8 cellular contexts compared by ENCODE assay signal in the genomic region with DNA sequence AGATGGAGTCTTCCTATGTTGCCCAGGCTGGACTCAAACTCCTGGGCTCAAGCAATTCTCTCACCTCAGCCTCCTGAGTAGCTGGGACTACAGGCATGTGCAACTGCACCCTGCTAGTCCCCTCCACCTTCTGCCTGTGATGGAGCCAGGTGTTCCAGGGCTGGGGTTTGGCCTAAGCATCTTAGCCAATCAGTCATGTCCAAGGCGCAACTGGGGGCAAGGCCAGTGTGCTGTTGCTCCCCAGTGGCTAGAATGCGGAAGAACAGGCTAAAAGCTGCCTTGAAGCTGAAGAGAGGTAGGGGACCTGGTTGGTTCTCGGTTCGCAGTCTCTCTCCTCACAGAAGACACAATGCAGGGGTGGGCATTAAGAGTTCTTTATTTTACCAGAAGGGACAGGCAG. TPM values are rescaled to one million over a fixed set of nuclear protein-coding genes. Genes with fewer than 3 reads are reported as not detected.
DNase-seq lines count a peak whose midpoint lies in the region; ATAC-seq, FAIRE-seq and TF ChIP-seq lines count a peak whose summit lies in the region.

No MANE protein-coding gene starts in this region.

- H2AFZ ChIP-seq in Loucy (ENCODE audit: low read length) = no peak overlapping the region
- no peak overlapping the region for H2AFZ ChIP-seq in HepG2 (ENCODE audit: low read length)

- peaks cover 8% of the 10 kb centered on the region for H3K4me1 Mint-ChIP-seq in activated B cell treated with CpG ODN at 0.5 μM for 24 hours

- in situ Hi-C loops in G401 (cut with HindIII; ENCODE audit: low sequenced_read_pairs) (loop anchor here (5.0 kb wide), 1 partner anchor 117 kb away; no protein-coding TSS in a partner anchor), HepG2 (cut with HindIII; ENCODE audit: extremely low pct_ligation_motif_present, low pct_unique_long_range_greater_than_20kb) (loop anchor here (25.0 kb wide), 1 partner anchor 242 kb away; a partner anchor contains a TSS)

- TF ChIP-seq POLR2A in HepG2 (IDR thresholded peaks at IDR 0.05; ENCODE audit: insufficient read depth in 1 of 2, low read depth in 2 of 2, low read length in 2 of 2) = no peak

- FAIRE-seq in HepG2 (lab: Jason Lieb, UNC) = peak; percentile 86

- no peak overlapping the region for H3K9ac ChIP-seq in Loucy (ENCODE audit: low read depth, low read length, poor library complexity, severe bottlenecking)
- H3K9ac ChIP-seq in HepG2 (ENCODE audit: insufficient read depth, low read depth, low read length) = no peak overlapping the region

- H3K4me1 ChIP-seq in Loucy (ENCODE audit: insufficient read depth, low read length, poor library complexity, severe bottlenecking) (no peaks in the 10 kb centered on the region), HepG2 (ENCODE audit: insufficient read depth, low read length) (no peaks in the 10 kb centered on the region)

- H3K27me3 ChIP-seq in Loucy (ENCODE audit: insufficient read depth, low read length, poor library complexity, severe bottlenecking) (no peaks in the 10 kb centered on the region), HepG2 (ENCODE audit: control insufficient read depth in 1 of 2, insufficient read depth in 2 of 2, low read length in 2 of 2) (no peaks in the 10 kb centered on the region)

- 83% methylated on average over 2 of the region's 4 CpGs for WGBS in HepG2 (ENCODE audit: low lambda C conversion rate)

- POLR2A ChIA-PET in activated B cell treated with CpG ODN at 0.5 μM for 24 hours (lab: Charles Lee) (interaction anchor here (0.5 to 2.1 kb wide), 5 partner anchors 15 to 234 kb away, joined by 3 to 11 read pairs (median 3); a partner anchor contains a TSS), HepG2 (lab: Yijun Ruan, JAX) (interaction anchor here (1.2 to 1.4 kb wide), 2 partner anchors 11 to 23 kb away, joined by 3 to 5 read pairs; no protein-coding TSS in a partner anchor)

- H3K4me2 ChIP-seq in Loucy (ENCODE audit: low read depth, low read length, poor library complexity, severe bottlenecking) = no peak overlapping the region
- H3K4me2 ChIP-seq in HepG2 (ENCODE audit: low read depth, low read length) = no peak overlapping the region

- H3K9me2 ChIP-seq in Loucy (replicated peaks; ENCODE audit: low read depth, low read length) = no peaks in the 10 kb centered on the region

- no peak overlapping the region for H3K27ac ChIP-seq in HepG2 (ENCODE audit: extremely low read length, insufficient read depth, low read length)

- no peak for TF ChIP-seq EP300 in HepG2 (IDR thresholded peaks at IDR 0.05; ENCODE audit: low read depth in 2 of 2, low read length in 2 of 2)
- TF ChIP-seq EP300 in HepG2 (CRISPR knock-in tag; IDR thresholded peaks at IDR 0.05; ENCODE audit: borderline replicate concordance) = no peak

- no peaks in the 10 kb centered on the region for H3K79me2 ChIP-seq in Loucy (ENCODE audit: insufficient read depth, low read length)
- no peaks in the 10 kb centered on the region for H3K79me2 ChIP-seq in HepG2 (ENCODE audit: insufficient read depth, low read length)

- DNase-seq in G401 (ENCODE audit: low spot score) (peak; percentile 21), activated B cell treated with CpG ODN at 0.5 μM for 24 hours (no peak), HepG2 (ENCODE audit: low spot score) (peak; percentile 57), T-helper 9 cell (no peak)
- no peak for DNase-seq in stimulated activated CD4-positive, alpha-beta T cell treated with anti-CD3 and anti-CD28 coated beads, Interleukin-1b, Interleukin-23, amount 100 ng/mL, for 48 hours

- H3K27ac Mint-ChIP-seq in activated B cell treated with CpG ODN at 0.5 μM for 24 hours = no peak overlapping the region

- H3K4me3 Mint-ChIP-seq in activated B cell treated with CpG ODN at 0.5 μM for 24 hours = no peak overlapping the region

- H3K4me3 ChIP-seq in Loucy (ENCODE audit: low read length, poor library complexity, severe bottlenecking) (no peak overlapping the region), HepG2 (replicated peaks in 1 of 3; ENCODE audit: insufficient read depth in 1 of 3, low read depth in 2 of 3, low read length in 3 of 3) (no peak overlapping the region)

- CTCF ChIA-PET in activated B cell treated with CpG ODN at 0.5 μM for 24 hours (lab: Charles Lee) (interaction anchor here (0.9 to 3.3 kb wide), 5 partner anchors 29 to 152 kb away, joined by 3 to 11 read pairs (median 4); a partner anchor contains a TSS), HepG2 (lab: Yijun Ruan, JAX; ENCODE audit: low intra/inter-chr PET ratio, low total read pairs) (interaction anchor here (1.2 to 2.4 kb wide), 4 partner anchors 24 to 152 kb away, joined by 3 to 20 read pairs (median 8); a partner anchor contains a TSS)

- no peaks in the 10 kb centered on the region for H3F3A ChIP-seq in Loucy (ENCODE audit: low read depth)

- intact Hi-C loops in activated B cell treated with CpG ODN at 0.5 μM for 24 hours (cut with micrococcal nuclease) = no loop called here
- intact Hi-C loops in HepG2 (cut with micrococcal nuclease; ENCODE audit: unreplicated experiment) = loop anchor here (1.0 kb wide), 1 partner anchor 116 kb away; no protein-coding TSS in a partner anchor

- ATAC-seq in activated B cell treated with CpG ODN at 0.5 μM for 24 hours (ENCODE audit: low read depth) (peak; percentile 64), HepG2 (peak; percentile 93), HG03469 (IDR thresholded peaks at IDR 0.05; ENCODE audit: unreplicated experiment) (no peak), GM21723 (IDR thresholded peaks at IDR 0.05; ENCODE audit: unreplicated experiment) (no peak)

- H4K20me1 ChIP-seq in Loucy (ENCODE audit: insufficient read depth, low read length, poor library complexity, severe bottlenecking) (no peaks in the 10 kb centered on the region), HepG2 (ENCODE audit: insufficient read depth, low read length) (no peaks in the 10 kb centered on the region)

- TF ChIP-seq RAD21 in HepG2 (CRISPR knock-in tag; IDR thresholded peaks at IDR 0.05) = peak; percentile 74

- TF ChIP-seq CTCF in Loucy (conservative IDR thresholded peaks at IDR 0.05; ENCODE audit: low read length) (peak; percentile 43), activated B cell treated with CpG ODN at 0.5 μM for 24 hours (IDR thresholded peaks at IDR 0.05) (no peak), HepG2 (CRISPR knock-in tag; IDR thresholded peaks at IDR 0.05) (peak; percentile 89)

- no peaks in the 10 kb centered on the region for H3K27me3 Mint-ChIP-seq in activated B cell treated with CpG ODN at 0.5 μM for 24 hours

- H3K36me3 ChIP-seq in Loucy (ENCODE audit: insufficient read depth, low read length) (peaks cover 26% of the 10 kb centered on the region; the same call in 1 of the 2 replicates), HepG2 (replicated peaks in 1 of 2; ENCODE audit: control insufficient read depth in 1 of 2, insufficient read depth in 2 of 2, low read length in 2 of 2) (peaks cover 26 to 43% of the 10 kb centered on the region in 2 experiments)

- no TSS peak for BruUV-seq in HepG2 (replicated peaks; lab: Mats Ljungman, UMichigan)

- H3K36me3 Mint-ChIP-seq in activated B cell treated with CpG ODN at 0.5 μM for 24 hours (ENCODE audit: low read depth) = peaks cover 62% of the 10 kb centered on the region

- no peaks in the 10 kb centered on the region for H3K9me3 Mint-ChIP-seq in activated B cell treated with CpG ODN at 0.5 μM for 24 hours

- H3K9me3 ChIP-seq in Loucy (ENCODE audit: insufficient read depth, low read depth, low read length) (no peaks in the 10 kb centered on the region), HepG2 (ENCODE audit: low read length) (no peaks in the 10 kb centered on the region)

RNA-seq across cellular contexts. Expression of a gene that starts 18.6 kb away (rescaled TPM):
- total RNA-seq in G401 (2014; rRNA removed; shearing (Covaris generic)) = 57.5 and 59.7 TPM in 2 replicates
- total RNA-seq in activated B cell treated with CpG ODN at 0.5 μM for 24 hours (303 and 321 TPM in 2 replicates), HepG2 (2016; rRNA removed; fragmentation: Illumina TruSeq; extraction: Trizol) (54.3 and 60.7 TPM in 2 replicates)
- total RNA-seq in HepG2 (2016; cell fraction: cytosol; rRNA removed; fragmentation: Illumina TruSeq; extraction: Trizol; ENCODE audit: low read depth) = 21.0 and 27.1 TPM in 2 replicates
- total RNA-seq in HepG2 (2016; cell fraction: insoluble cytoplasmic fraction; rRNA removed; fragmentation: Illumina TruSeq; extraction: Trizol) = 53.0 and 55.0 TPM in 2 replicates
- total RNA-seq in HepG2 (2016; cell fraction: membrane; rRNA removed; fragmentation: Illumina TruSeq; extraction: Trizol) = 55.4 and 58.7 TPM in 2 replicates
- 31.5 and 32.6 TPM in 2 replicates for total RNA-seq in HepG2 (2016; cell fraction: nucleus; rRNA removed; fragmentation: Illumina TruSeq; extraction: Trizol)
- 54.5 and 60.6 TPM in 2 replicates for polyA plus RNA-seq in HepG2 (2011; rRNA removed)
- polyA plus RNA-seq in HepG2 (2011; cell fraction: cytosol; rRNA removed) = 66.4 and 77.9 TPM in 2 replicates
- 62.5 and 67.8 TPM in 2 replicates for polyA plus RNA-seq in HepG2 (2011; cell fraction: nucleus; rRNA removed)
- 42.3 and 50.0 TPM in 2 replicates for polyA plus RNA-seq in HepG2 (2012)
- 27.5 and 28.8 TPM in 2 replicates for polyA plus RNA-seq in HepG2 (2016; cell fraction: cytosol; fragmentation: Illumina TruSeq; extraction: Trizol; ENCODE audit: low read depth)
- 48.1 and 64.0 TPM in 2 replicates for polyA plus RNA-seq in HepG2 (2016; cell fraction: insoluble cytoplasmic fraction; fragmentation: Illumina TruSeq; extraction: Trizol; ENCODE audit: low read depth)
- 49.0 and 54.8 TPM in 2 replicates for polyA plus RNA-seq in HepG2 (2016; cell fraction: membrane; fragmentation: Illumina TruSeq; extraction: Trizol; ENCODE audit: low read depth)
- 64.4 and 67.0 TPM in 2 replicates for polyA plus RNA-seq in HepG2 (2016; cell fraction: nucleus; fragmentation: Illumina TruSeq; extraction: Trizol; ENCODE audit: insufficient read depth, low read depth)
- 124 and 166 TPM in 2 replicates for polyA minus RNA-seq in HepG2 (2011; rRNA and poly(A)+ RNA removed; ENCODE audit: low replicate concordance)
- polyA minus RNA-seq in HepG2 (2011; cell fraction: cytosol; rRNA and poly(A)+ RNA removed) = 35.9 and 59.2 TPM in 2 replicates
- polyA minus RNA-seq in HepG2 (2011; cell fraction: nucleus; rRNA and poly(A)+ RNA removed) = 14.0 and 19.0 TPM in 2 replicates

RNA-seq across cellular contexts. Expression of a gene that starts 23.9 kb away (rescaled TPM):
- 24.7 and 30.9 TPM in 2 replicates for total RNA-seq in G401 (2014; rRNA removed; shearing (Covaris generic))
- total RNA-seq in activated B cell treated with CpG ODN at 0.5 μM for 24 hours (32.0 and 39.6 TPM in 2 replicates), HepG2 (2016; rRNA removed; fragmentation: Illumina TruSeq; extraction: Trizol) (7.6 and 12.6 TPM in 2 replicates)
- total RNA-seq in HepG2 (2016; cell fraction: cytosol; rRNA removed; fragmentation: Illumina TruSeq; extraction: Trizol; ENCODE audit: low read depth) = 3.8 and 4.4 TPM in 2 replicates
- total RNA-seq in HepG2 (2016; cell fraction: insoluble cytoplasmic fraction; rRNA removed; fragmentation: Illumina TruSeq; extraction: Trizol) = 6.5 and 14.0 TPM in 2 replicates
- 8.0 and 9.3 TPM in 2 replicates for total RNA-seq in HepG2 (2016; cell fraction: membrane; rRNA removed; fragmentation: Illumina TruSeq; extraction: Trizol)
- total RNA-seq in HepG2 (2016; cell fraction: nucleus; rRNA removed; fragmentation: Illumina TruSeq; extraction: Trizol) = 9.7 and 11.6 TPM in 2 replicates
- 11.8 and 14.9 TPM in 2 replicates for polyA plus RNA-seq in HepG2 (2011; rRNA removed)
- polyA plus RNA-seq in HepG2 (2011; cell fraction: cytosol; rRNA removed) = 17.3 and 17.4 TPM in 2 replicates
- polyA plus RNA-seq in HepG2 (2011; cell fraction: nucleus; rRNA removed) = 8.7 and 11.2 TPM in 2 replicates
- polyA plus RNA-seq in HepG2 (2012) = 3.6 and 6.3 TPM in 2 replicates
- 4.0 and 5.3 TPM in 2 replicates for polyA plus RNA-seq in HepG2 (2016; cell fraction: cytosol; fragmentation: Illumina TruSeq; extraction: Trizol; ENCODE audit: low read depth)
- 8.0 and 9.0 TPM in 2 replicates for polyA plus RNA-seq in HepG2 (2016; cell fraction: insoluble cytoplasmic fraction; fragmentation: Illumina TruSeq; extraction: Trizol; ENCODE audit: low read depth)
- 7.0 and 7.5 TPM in 2 replicates for polyA plus RNA-seq in HepG2 (2016; cell fraction: membrane; fragmentation: Illumina TruSeq; extraction: Trizol; ENCODE audit: low read depth)
- 20.2 and 21.1 TPM in 2 replicates for polyA plus RNA-seq in HepG2 (2016; cell fraction: nucleus; fragmentation: Illumina TruSeq; extraction: Trizol; ENCODE audit: insufficient read depth, low read depth)
- 15.0 and 24.2 TPM in 2 replicates for polyA minus RNA-seq in HepG2 (2011; rRNA and poly(A)+ RNA removed; ENCODE audit: low replicate concordance)
- polyA minus RNA-seq in HepG2 (2011; cell fraction: cytosol; rRNA and poly(A)+ RNA removed) = 5.9 and 8.7 TPM in 2 replicates
- polyA minus RNA-seq in HepG2 (2011; cell fraction: nucleus; rRNA and poly(A)+ RNA removed) = 5.2 and 7.8 TPM in 2 replicates

RNA-seq across cellular contexts. Expression of a gene that starts 24.2 kb away (rescaled TPM):
- 52.9 and 96.8 TPM in 2 replicates for total RNA-seq in G401 (2014; rRNA removed; shearing (Covaris generic))
- total RNA-seq in activated B cell treated with CpG ODN at 0.5 μM for 24 hours (47.6 and 49.2 TPM in 2 replicates), HepG2 (2016; rRNA removed; fragmentation: Illumina TruSeq; extraction: Trizol) (46.9 and 50.7 TPM in 2 replicates)
- 8.5 and 10.0 TPM in 2 replicates for total RNA-seq in HepG2 (2016; cell fraction: cytosol; rRNA removed; fragmentation: Illumina TruSeq; extraction: Trizol; ENCODE audit: low read depth)
- 48.8 and 50.6 TPM in 2 replicates for total RNA-seq in HepG2 (2016; cell fraction: insoluble cytoplasmic fraction; rRNA removed; fragmentation: Illumina TruSeq; extraction: Trizol)
- total RNA-seq in HepG2 (2016; cell fraction: membrane; rRNA removed; fragmentation: Illumina TruSeq; extraction: Trizol) = 17.1 and 19.7 TPM in 2 replicates
- 28.7 and 36.3 TPM in 2 replicates for total RNA-seq in HepG2 (2016; cell fraction: nucleus; rRNA removed; fragmentation: Illumina TruSeq; extraction: Trizol)
- 72.2 and 73.5 TPM in 2 replicates for polyA plus RNA-seq in HepG2 (2011; rRNA removed)
- polyA plus RNA-seq in HepG2 (2011; cell fraction: cytosol; rRNA removed) = 72.3 and 85.9 TPM in 2 replicates
- 55.6 and 60.0 TPM in 2 replicates for polyA plus RNA-seq in HepG2 (2011; cell fraction: nucleus; rRNA removed)
- polyA plus RNA-seq in HepG2 (2012) = 42.4 and 45.1 TPM in 2 replicates
- polyA plus RNA-seq in HepG2 (2016; cell fraction: cytosol; fragmentation: Illumina TruSeq; extraction: Trizol; ENCODE audit: low read depth) = 13.8 and 14.3 TPM in 2 replicates
- 78.5 and 84.9 TPM in 2 replicates for polyA plus RNA-seq in HepG2 (2016; cell fraction: insoluble cytoplasmic fraction; fragmentation: Illumina TruSeq; extraction: Trizol; ENCODE audit: low read depth)
- polyA plus RNA-seq in HepG2 (2016; cell fraction: membrane; fragmentation: Illumina TruSeq; extraction: Trizol; ENCODE audit: low read depth) = 24.1 and 26.2 TPM in 2 replicates
- polyA plus RNA-seq in HepG2 (2016; cell fraction: nucleus; fragmentation: Illumina TruSeq; extraction: Trizol; ENCODE audit: insufficient read depth, low read depth) = 72.4 and 76.9 TPM in 2 replicates
- polyA minus RNA-seq in HepG2 (2011; rRNA and poly(A)+ RNA removed; ENCODE audit: low replicate concordance) = 142 and 176 TPM in 2 replicates
- polyA minus RNA-seq in HepG2 (2011; cell fraction: cytosol; rRNA and poly(A)+ RNA removed) = 44.2 and 52.7 TPM in 2 replicates
- 29.7 and 30.6 TPM in 2 replicates for polyA minus RNA-seq in HepG2 (2011; cell fraction: nucleus; rRNA and poly(A)+ RNA removed)

RNA-seq across cellular contexts. Expression of a gene that starts 36.4 kb away (rescaled TPM):
- total RNA-seq in G401 (2014; rRNA removed; shearing (Covaris generic)) = 0.86 and 8.0 TPM in 2 replicates
- 15.6 and 16.0 TPM in 2 replicates for total RNA-seq in activated B cell treated with CpG ODN at 0.5 μM for 24 hours
- total RNA-seq in HepG2 (2016; rRNA removed; fragmentation: Illumina TruSeq; extraction: Trizol) = 3.5 and 4.7 TPM in 2 replicates
- total RNA-seq in HepG2 (2016; cell fraction: cytosol; rRNA removed; fragmentation: Illumina TruSeq; extraction: Trizol; ENCODE audit: low read depth) = 1.7 and 2.5 TPM in 2 replicates
- 2.9 and 3.4 TPM in 2 replicates for total RNA-seq in HepG2 (2016; cell fraction: insoluble cytoplasmic fraction; rRNA removed; fragmentation: Illumina TruSeq; extraction: Trizol)
- 7.9 and 9.0 TPM in 2 replicates for total RNA-seq in HepG2 (2016; cell fraction: membrane; rRNA removed; fragmentation: Illumina TruSeq; extraction: Trizol)
- 2.9 and 4.4 TPM in 2 replicates for total RNA-seq in HepG2 (2016; cell fraction: nucleus; rRNA removed; fragmentation: Illumina TruSeq; extraction: Trizol)
- polyA plus RNA-seq in HepG2 (2011; rRNA removed) = 7.3 TPM in 2 replicates
- polyA plus RNA-seq in HepG2 (2011; cell fraction: cytosol; rRNA removed) = 8.0 and 8.4 TPM in 2 replicates
- polyA plus RNA-seq in HepG2 (2011; cell fraction: nucleus; rRNA removed) = 11.3 and 13.9 TPM in 2 replicates
- polyA plus RNA-seq in HepG2 (2012) = 9.8 and 13.0 TPM in 2 replicates
- 4.0 and 4.6 TPM in 2 replicates for polyA plus RNA-seq in HepG2 (2016; cell fraction: cytosol; fragmentation: Illumina TruSeq; extraction: Trizol; ENCODE audit: low read depth)
- polyA plus RNA-seq in HepG2 (2016; cell fraction: insoluble cytoplasmic fraction; fragmentation: Illumina TruSeq; extraction: Trizol; ENCODE audit: low read depth) = 9.3 and 13.6 TPM in 2 replicates
- polyA plus RNA-seq in HepG2 (2016; cell fraction: membrane; fragmentation: Illumina TruSeq; extraction: Trizol; ENCODE audit: low read depth) = 14.0 and 18.6 TPM in 2 replicates
- polyA plus RNA-seq in HepG2 (2016; cell fraction: nucleus; fragmentation: Illumina TruSeq; extraction: Trizol; ENCODE audit: insufficient read depth, low read depth) = 10.1 and 11.0 TPM in 2 replicates
- 14.1 and 27.8 TPM in 2 replicates for polyA minus RNA-seq in HepG2 (2011; rRNA and poly(A)+ RNA removed; ENCODE audit: low replicate concordance)
- 12.3 and 12.7 TPM in 2 replicates for polyA minus RNA-seq in HepG2 (2011; cell fraction: cytosol; rRNA and poly(A)+ RNA removed)
- polyA minus RNA-seq in HepG2 (2011; cell fraction: nucleus; rRNA and poly(A)+ RNA removed) = 12.6 and 12.8 TPM in 2 replicates

Comparison
In these comparisons a context has a peak if more than half of its experiments do, and no peak if none do; other contexts are left out.
1. DNase-seq: peak in G401 (single experiment) and HepG2 (single experiment); none in activated B cell treated with CpG ODN at 0.5 μM for 24 hours (single experiment), T-helper 9 cell (single experiment) and stimulated activated CD4-positive, alpha-beta T cell treated with anti-CD3 and anti-CD28 coated beads, Interleukin-1b, Interleukin-23, amount 100 ng/mL, for 48 hours (single experiment).
2. ATAC-seq: peak in activated B cell treated with CpG ODN at 0.5 μM for 24 hours (single experiment) and HepG2 (single experiment); none in HG03469 (single experiment) and GM21723 (single experiment).